In the genomic region with DNA sequence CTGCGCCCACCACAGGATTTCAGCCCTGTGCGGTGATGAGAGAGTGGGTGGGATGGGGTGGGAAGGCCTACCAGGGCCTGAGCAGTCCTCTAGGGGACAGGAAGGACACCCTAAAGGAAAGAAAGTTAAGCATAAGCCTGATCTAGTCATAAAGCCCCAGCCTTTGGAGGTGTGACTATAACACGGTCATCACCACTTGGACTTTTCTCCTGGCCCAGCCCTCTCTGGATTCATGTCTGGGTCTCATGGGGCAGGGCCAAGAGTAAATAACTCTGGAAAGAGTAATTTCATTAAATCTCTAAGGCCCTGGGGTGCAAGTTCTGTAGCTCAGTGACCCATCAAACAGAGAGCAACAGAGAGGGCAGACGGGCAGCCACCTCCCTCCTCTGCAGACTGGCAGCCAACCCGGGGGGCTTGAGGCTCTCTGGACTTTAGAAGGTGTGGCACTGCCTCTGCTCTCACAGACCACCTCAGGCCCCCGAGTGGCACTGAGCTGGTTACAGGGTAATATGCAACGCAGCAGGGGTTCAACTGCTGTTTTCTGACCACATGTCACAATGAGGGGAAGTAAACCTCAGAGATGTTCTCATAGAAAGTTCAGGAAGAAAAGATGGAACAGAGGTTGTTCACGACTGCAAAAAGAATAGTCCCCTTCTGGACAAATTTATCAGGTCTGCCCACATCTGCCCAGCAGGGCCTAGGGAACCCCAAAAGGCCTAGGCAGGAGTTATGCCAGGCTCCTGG, we compare ENCODE assay signal across 13 cellular contexts. TPM values are rescaled to one million over a fixed set of nuclear protein-coding genes. Genes with fewer than 3 reads are reported as not detected.
A peak's percentile ranks its signal among the peaks of the same experiment; 100 is the strongest.
DNase-seq lines count a peak whose midpoint lies in the region; ATAC-seq and TF ChIP-seq lines count a peak whose summit lies in the region.
"Had no signal": no experiment of that assay in that cellular context is flagged by ENCODE, and none has a peak within 500 bp of the region (broad histone marks: within the 10 kb centered on the region; RNA-seq: fewer than 3 reads in every experiment).

No MANE protein-coding gene starts in this region.

- H3K27ac ChIP-seq in PC-9 (0 out of 2 replicates have a peak overlapping the region, but pooled peaks have one; percentile 7), epithelial cell of prostate (peak overlapping the region; percentile 100), neutrophil (peak overlapping the region; percentile 48), caudate nucleus (ENCODE audit: low read depth, low read length) (no peak overlapping the region)
- H3K27ac ChIP-seq: SJCRH30 had no signal

- H3K27me3 ChIP-seq in PC-9 (ENCODE audit: insufficient read depth, low read depth) (no peaks in the 10 kb centered on the region), neutrophil (no peaks in the 10 kb centered on the region)
- H3K27me3 ChIP-seq: BE2C, SJCRH30 had no signal

- DNase-seq in MV-4-11 (lab: John Stamatoyannopoulos, UW) = peak; percentile 34
- no peak for DNase-seq in PC-9
- DNase-seq in epithelial cell of prostate (ENCODE audit: low read depth, low spot score) = no peak
- DNase-seq in A172 (ENCODE audit: low spot score) = no peak
- DNase-seq in caudate nucleus (lab: John Stamatoyannopoulos, UW) = no peak
- no peak for DNase-seq in T-cell
- DNase-seq: BE2C; CD8-positive, alpha-beta T cell; NCI-H1092 treated with DMSO at 0.1 percent for 48 hours; NCI-H1694 treated with DMSO at 0.1 percent for 48 hours; SJCRH30 had no signal

- H3K4me3 ChIP-seq in PC-9 = no peak overlapping the region
- no peak overlapping the region for H3K4me3 ChIP-seq in neutrophil (ENCODE audit: low read depth in 1 of 2, low read length in 1 of 2)
- H3K4me3 ChIP-seq: SJCRH30 had no signal

- H3K9me3 Mint-ChIP-seq in T-cell = no peaks in the 10 kb centered on the region
- H3K9me3 Mint-ChIP-seq: CD8-positive, alpha-beta T cell; HFFc6 had no signal

- H2AFZ ChIP-seq in PC-9 = no peak overlapping the region

- no peaks in the 10 kb centered on the region for H3K36me3 Mint-ChIP-seq in T-cell
- H3K36me3 Mint-ChIP-seq: CD8-positive, alpha-beta T cell had no signal

- H3K9me3 ChIP-seq in PC-9 (ENCODE audit: insufficient read depth, low read depth) = no peaks in the 10 kb centered on the region
- no peaks in the 10 kb centered on the region for H3K9me3 ChIP-seq in neutrophil
- H3K9me3 ChIP-seq: BE2C, SJCRH30 had no signal

- no peak overlapping the region for H3K4me2 ChIP-seq in PC-9

- H3K4me1 Mint-ChIP-seq in T-cell = peaks cover 0 to 2% (median 0%) of the 10 kb centered on the region in 3 donors

- peaks cover 4% of the 10 kb centered on the region; the same call in 1 of the 2 replicates for H3K9me2 ChIP-seq in PC-9 (ENCODE audit: insufficient read depth)

- peaks cover 73% of the 10 kb centered on the region for H3K79me2 ChIP-seq in PC-9 (ENCODE audit: low read depth)

- H3F3A ChIP-seq in PC-9 (ENCODE audit: insufficient read depth, low read depth) = peaks cover 40% of the 10 kb centered on the region

- no peak overlapping the region for H3K27ac Mint-ChIP-seq in T-cell
- H3K27ac Mint-ChIP-seq: CD8-positive, alpha-beta T cell; HFFc6 had no signal

- H3K4me1 ChIP-seq in PC-9 (replicated peaks; ENCODE audit: insufficient read depth) = peaks cover 48% of the 10 kb centered on the region
- peaks cover 53 to 59% of the 10 kb centered on the region in 2 experiments for H3K4me1 ChIP-seq in neutrophil (ENCODE audit: control insufficient read depth in 1 of 2, insufficient read depth in 1 of 2, low read depth in 1 of 2, low read length in 1 of 2)
- H3K4me1 ChIP-seq: BE2C had no signal

- CTCF ChIA-PET in PC-9 (lab: Charles Lee) = interaction anchor here (0.6 kb wide), 1 partner anchor 164 kb away, joined by 8 read pairs; no protein-coding TSS in a partner anchor
- CTCF ChIA-PET in T-cell (lab: Charles Lee) = no interaction called here

- POLR2A ChIA-PET in PC-9 (lab: Charles Lee; ENCODE audit: unreplicated experiment) = no interaction called here
- POLR2A ChIA-PET in T-cell (lab: Charles Lee) = no interaction called here

- no peak for ATAC-seq in T-cell (replicated peaks in 1 of 4)
- ATAC-seq: CD8-positive, alpha-beta T cell had no signal

- intact Hi-C loops in PC-9 (cut with micrococcal nuclease; ENCODE audit: unreplicated experiment) = no loop called here

- H3K27me3 Mint-ChIP-seq in T-cell = no peaks in the 10 kb centered on the region

- peaks cover 11% of the 10 kb centered on the region for H3K36me3 ChIP-seq in PC-9 (ENCODE audit: low read depth)
- H3K36me3 ChIP-seq in neutrophil = no peaks in the 10 kb centered on the region
- H3K36me3 ChIP-seq: BE2C, SJCRH30 had no signal

- BruUV-seq in PC-9 (replicated peaks; lab: Mats Ljungman, UMichigan) = no TSS peak

- TF ChIP-seq CTCF in PC-9 (conservative IDR thresholded peaks at IDR 0.05) (no peak), neutrophil (IDR thresholded peaks at IDR 0.05) (no peak)

- no peaks in the 10 kb centered on the region for H4K20me1 ChIP-seq in PC-9 (ENCODE audit: insufficient read depth)

- H3K4me3 Mint-ChIP-seq in T-cell = no peak overlapping the region
- H3K4me3 Mint-ChIP-seq: CD8-positive, alpha-beta T cell; HFFc6 had no signal

RNA-seq across cellular contexts. Expression of a gene that starts 41.5 kb away (rescaled TPM):
- total RNA-seq in PC-9 (2021) (27.7 and 36.4 TPM in 2 replicates), T-cell (1 to 10 TPM; 1.2 to 8.3 (median 4.5) TPM)
- 0.31 and 1.0 TPM in 2 replicates for total RNA-seq in A172 (2014; rRNA removed; shearing (Covaris generic))
